8 cellular contexts compared by ENCODE assay signal in genomic region chr16:85002643-85003042, GRCh38. TPM values are rescaled to one million over a fixed set of nuclear protein-coding genes. Genes with fewer than 3 reads are reported as not detected.
A peak's percentile ranks its signal among the peaks of the same experiment; 100 is the strongest.
DNase-seq lines count a peak whose midpoint lies in the region; ATAC-seq, FAIRE-seq and TF ChIP-seq lines count a peak whose summit lies in the region.

No MANE protein-coding gene starts in this region.

- H3K27me3 Mint-ChIP-seq in CD4-positive, CD25-positive, alpha-beta regulatory T cell, result no peaks in the 10 kb centered on the region

- peaks cover 24 to 72% (median 47%) of the 10 kb centered on the region in 4 donors for H3K4me1 Mint-ChIP-seq in CD4-positive, CD25-positive, alpha-beta regulatory T cell

- peaks cover 11% of the 10 kb centered on the region for H3K36me3 Mint-ChIP-seq in CD4-positive, CD25-positive, alpha-beta regulatory T cell

- H3K4me1 ChIP-seq in CD4-positive, CD25-positive, alpha-beta regulatory T cell (ENCODE audit: control insufficient read depth, insufficient read depth, low read length, poor library complexity, severe bottlenecking), result peaks cover 21% of the 10 kb centered on the region
- H3K4me1 ChIP-seq in Peyer's patch (peaks cover 2 to 69% (median 11%) of the 10 kb centered on the region in 4 donors), pancreas (peaks cover 37 to 67% (median 41%) of the 10 kb centered on the region in 3 donors)

- no peaks in the 10 kb centered on the region for H3K9me3 Mint-ChIP-seq in CD4-positive, CD25-positive, alpha-beta regulatory T cell

- no peak overlapping the region for H3K4me3 ChIP-seq in CD4-positive, CD25-positive, alpha-beta regulatory T cell (ENCODE audit: low read depth, low read length)
- peak overlapping the region in 2 of 4 donors; percentile 3 to 6 for H3K4me3 ChIP-seq in Peyer's patch
- peak overlapping the region; percentile 38 for H3K4me3 ChIP-seq in fibroblast of villous mesenchyme (ENCODE audit: low read depth, low read length)
- no peak overlapping the region for H3K4me3 ChIP-seq in pancreas

- 71 to 77% methylated on average over 12 of the region's 12 CpGs for WGBS in pancreas, 2 donors

- FAIRE-seq in pancreas (lab: Jason Lieb, UNC), result no peak

- H3K9me3 ChIP-seq in CD4-positive, CD25-positive, alpha-beta regulatory T cell (ENCODE audit: control insufficient read depth in 2 of 2, low read length in 2 of 2), result no peaks in the 10 kb centered on the region
- no peaks in the 10 kb centered on the region for H3K9me3 ChIP-seq in Peyer's patch
- H3K9me3 ChIP-seq in pancreas, result no peaks in the 10 kb centered on the region

- no peak for DNase-seq in CD4-positive, CD25-positive, alpha-beta regulatory T cell
- peak in 1 of 3 donors; percentile 31 for DNase-seq in Peyer's patch
- peak; percentile 60 for DNase-seq in fibroblast of villous mesenchyme (ENCODE audit: low read depth)
- peak in 2 of 6 donors; percentile 40 to 43 for DNase-seq in pancreas
- no peak for DNase-seq in NCI-H2029 treated with DMSO at 0.1 percent for 48 hours (lab: John Stamatoyannopoulos, UW)
- DNase-seq in OCI-M1 (lab: John Stamatoyannopoulos, UW), result no peak
- DNase-seq in NCI-H510A treated with DMSO at 0.1 percent for 48 hours (lab: John Stamatoyannopoulos, UW), result no peak

- H3K27ac Mint-ChIP-seq in CD4-positive, CD25-positive, alpha-beta regulatory T cell, result peak overlapping the region; percentile 39 to 87 (median 85)

- no peak overlapping the region for H3K27ac ChIP-seq in CD4-positive, CD25-positive, alpha-beta regulatory T cell (ENCODE audit: insufficient read depth, low read length, poor library complexity, severe bottlenecking)
- H3K27ac ChIP-seq in Peyer's patch (peak overlapping the region; percentile 58 to 76 (median 60)), pancreas (peak overlapping the region; percentile 26 to 82 (median 50))

- peak in 1 of 2 donors; percentile 18 for ATAC-seq in CD4-positive, CD25-positive, alpha-beta regulatory T cell (ENCODE audit: low read depth in 2 of 2)
- peak in 2 of 4 donors; percentile 4 to 46 for ATAC-seq in pancreas
- no peak for ATAC-seq in HG02759 (IDR thresholded peaks at IDR 0.05; ENCODE audit: unreplicated experiment)

- H3K4me3 Mint-ChIP-seq in CD4-positive, CD25-positive, alpha-beta regulatory T cell, result peak overlapping the region; percentile 34 to 76 (median 62)

- TF ChIP-seq POLR2A in Peyer's patch (IDR thresholded peaks at IDR 0.05), result no peak

- TF ChIP-seq CTCF in Peyer's patch (IDR thresholded peaks at IDR 0.05), result no peak
- no peak for TF ChIP-seq CTCF in fibroblast of villous mesenchyme (IDR thresholded peaks at IDR 0.05; ENCODE audit: insufficient read depth, low read depth, low read length)
- TF ChIP-seq CTCF in pancreas (IDR thresholded peaks at IDR 0.05), result no peak

- H3K36me3 ChIP-seq in CD4-positive, CD25-positive, alpha-beta regulatory T cell (ENCODE audit: control insufficient read depth, insufficient read depth, low read length), result peaks cover 12% of the 10 kb centered on the region
- H3K36me3 ChIP-seq in Peyer's patch (peaks cover 0 to 3% (median 0%) of the 10 kb centered on the region in 3 donors), pancreas (no peaks in the 10 kb centered on the region)

- intact Hi-C loops in pancreas (cut with DNase I), result no loop called here

- no peaks in the 10 kb centered on the region for H3K27me3 ChIP-seq in CD4-positive, CD25-positive, alpha-beta regulatory T cell (ENCODE audit: control insufficient read depth, insufficient read depth, low read length)
- no peaks in the 10 kb centered on the region for H3K27me3 ChIP-seq in Peyer's patch
- no peaks in the 10 kb centered on the region for H3K27me3 ChIP-seq in pancreas

RNA-seq across cellular contexts. Expression of gene ZDHHC7, which starts 8.7 kb away (rescaled TPM):
- total RNA-seq in CD4-positive, CD25-positive, alpha-beta regulatory T cell, result 42.6 TPM
- 10 to 100 TPM; 26.0 to 38.9 (median 37.1) TPM for polyA plus RNA-seq in CD4-positive, CD25-positive, alpha-beta regulatory T cell
- total RNA-seq in Peyer's patch (10 to 100 TPM; 24.8 to 89.1 (median 69.6) TPM), fibroblast of villous mesenchyme (109 and 164 TPM in 2 replicates), pancreas (10 to 100 TPM; 10.7 to 28.8 (median 15.6) TPM)
- polyA plus RNA-seq in pancreas, result 10 to 100 TPM; 17.8 to 22.7 TPM

RNA-seq across cellular contexts. Expression of gene KIAA0513, which starts 25.0 kb away (rescaled TPM):
- 7.5 TPM for total RNA-seq in CD4-positive, CD25-positive, alpha-beta regulatory T cell
- polyA plus RNA-seq in CD4-positive, CD25-positive, alpha-beta regulatory T cell, result 1 to 10 TPM; 1.5 to 3.9 (median 3.3) TPM
- 10 to 100 TPM; 17.7 to 52.0 (median 23.9) TPM for total RNA-seq in Peyer's patch
- total RNA-seq in fibroblast of villous mesenchyme, result 17.7 and 26.3 TPM in 2 replicates
- total RNA-seq in pancreas, result 10 to 100 TPM; 11.3 to 22.1 (median 17.0) TPM
- 1 to 10 TPM; 3.5 to 7.7 TPM for polyA plus RNA-seq in pancreas
